Comparison of ENCODE assay signal across 9 cellular contexts in the genomic region with DNA sequence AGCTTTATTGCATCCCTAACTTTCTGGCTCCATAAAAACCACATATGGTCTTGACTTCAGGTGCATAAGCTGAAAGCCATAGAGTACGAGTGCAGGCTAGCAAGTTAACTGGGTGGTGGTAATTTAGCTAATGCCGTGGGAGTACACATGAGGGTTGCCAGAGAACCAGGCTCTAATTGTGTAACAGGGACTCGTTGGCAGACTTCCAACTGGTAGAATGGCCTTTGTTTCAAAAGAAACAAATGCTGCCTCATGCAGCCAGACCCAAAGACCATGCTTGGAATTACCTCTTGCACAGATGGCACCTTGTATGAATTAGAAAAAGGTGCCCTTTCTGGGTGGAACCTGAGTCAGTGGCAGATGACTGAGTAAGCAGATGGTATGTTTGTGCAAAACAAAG.
DNase-seq lines count a peak whose midpoint lies in the region; ATAC-seq and TF ChIP-seq lines count a peak whose summit lies in the region.
"Had no signal": no experiment of that assay in that cellular context is flagged by ENCODE, and none has a peak within 500 bp of the region (broad histone marks: within the 10 kb centered on the region; RNA-seq: fewer than 3 reads in every experiment).

No MANE protein-coding gene starts in this region.

- no peaks in the 10 kb centered on the region for H3K9me3 ChIP-seq in WERI-Rb-1 (ENCODE audit: severe bottlenecking)
- H3K9me3 ChIP-seq: ovary had no signal

- no peak overlapping the region for H3K4me3 Mint-ChIP-seq in activated T-cell treated with anti-CD3 and anti-CD28 coated beads, Interleukin-2, amount 50 U/mL, for 24 hours

- peaks cover 40% of the 10 kb centered on the region for H3K4me1 Mint-ChIP-seq in activated T-cell treated with anti-CD3 and anti-CD28 coated beads, Interleukin-2, amount 50 U/mL, for 24 hours (ENCODE audit: low read depth)

- no peak for TF ChIP-seq CTCF in WERI-Rb-1 (IDR thresholded peaks at IDR 0.05; ENCODE audit: low read depth, low read length)

- no peaks in the 10 kb centered on the region for H3K27me3 Mint-ChIP-seq in activated T-cell treated with anti-CD3 and anti-CD28 coated beads, Interleukin-2, amount 50 U/mL, for 24 hours

- H3K4me3 ChIP-seq in WERI-Rb-1 (ENCODE audit: low read depth, low read length): no peak overlapping the region
- H3K4me3 ChIP-seq: ovary had no signal

- no peaks in the 10 kb centered on the region for H3K27me3 ChIP-seq in WERI-Rb-1 (ENCODE audit: insufficient read depth, low read depth, severe bottlenecking)
- H3K27me3 ChIP-seq: ovary had no signal

- intact Hi-C loops in left colon (cut with DNase I, micrococcal nuclease): no loop called here

- no peaks in the 10 kb centered on the region for H3K9me3 Mint-ChIP-seq in activated T-cell treated with anti-CD3 and anti-CD28 coated beads, Interleukin-2, amount 50 U/mL, for 24 hours

- ATAC-seq in left colon: peak; percentile 79
- ATAC-seq in HG03159 (IDR thresholded peaks at IDR 0.05; ENCODE audit: unreplicated experiment): no peak

- no peaks in the 10 kb centered on the region for H3K36me3 Mint-ChIP-seq in activated T-cell treated with anti-CD3 and anti-CD28 coated beads, Interleukin-2, amount 50 U/mL, for 24 hours (ENCODE audit: low read depth)

- peak overlapping the region; percentile 8; the same call in 1 of the 2 replicates for H3K27ac ChIP-seq in WERI-Rb-1
- H3K27ac ChIP-seq: ovary had no signal

- no peak overlapping the region for H3K27ac Mint-ChIP-seq in activated T-cell treated with anti-CD3 and anti-CD28 coated beads, Interleukin-2, amount 50 U/mL, for 24 hours

- no peaks in the 10 kb centered on the region for H3K36me3 ChIP-seq in WERI-Rb-1
- H3K36me3 ChIP-seq: ovary had no signal

- DNase-seq in Ammon's horn (ENCODE audit: low spot score) (peak; percentile 79), NCI-H1105 treated with DMSO at 0.1 percent for 48 hours (lab: John Stamatoyannopoulos, UW) (peak; percentile 96), WERI-Rb-1 (no peak), left colon (no peak), NCI-H526 treated with DMSO at 0.1 percent for 48 hours (lab: John Stamatoyannopoulos, UW) (no peak)
- DNase-seq in activated T-cell treated with anti-CD3 and anti-CD28 coated beads, Interleukin-2, amount 50 U/mL, for 24 hours: no peak
- DNase-seq in effector CD8-positive, alpha-beta T cell (lab: John Stamatoyannopoulos, UW): no peak

Comparison
In these comparisons a context has a peak if more than half of its experiments do, and no peak if none do; other contexts are left out.
1. DNase-seq: peak in Ammon's horn (single experiment) and NCI-H1105 treated with DMSO at 0.1 percent for 48 hours (single experiment); none in WERI-Rb-1 (single experiment), left colon (0 of 2), NCI-H526 treated with DMSO at 0.1 percent for 48 hours (single experiment), activated T-cell treated with anti-CD3 and anti-CD28 coated beads, Interleukin-2, amount 50 U/mL, for 24 hours (single experiment) and effector CD8-positive, alpha-beta T cell (single experiment).